8 cellular contexts compared by ENCODE assay signal in genomic region chr17:13874134-13874533, GRCh38.
"Had no signal": no experiment of that assay in that cellular context is flagged by ENCODE, and none has a peak within 500 bp of the region (broad histone marks: within the 10 kb centered on the region; RNA-seq: fewer than 3 reads in every experiment).

No MANE protein-coding gene starts in this region.

- DNase-seq: GDM1, GF-D8 had no signal

- H3K4me3 ChIP-seq: GM12878 had no signal

- FAIRE-seq: G401.6, GM12878, GM12891, GM12892, GM18507, GM19239 had no signal

- ATAC-seq: GM12878 had no signal
